In genomic region chr19:45403781-45404556, GRCh38 we compare ENCODE assay signal across 8 cellular contexts. TPM values are rescaled to one million over a fixed set of nuclear protein-coding genes. Genes with fewer than 3 reads are reported as not detected.
A peak's percentile ranks its signal among the peaks of the same experiment; 100 is the strongest.
DNase-seq lines count a peak whose midpoint lies in the region; TF ChIP-seq lines count a peak whose summit lies in the region.

No MANE protein-coding gene starts in this region.

- no peaks in the 10 kb centered on the region for H3K9me3 ChIP-seq in neural progenitor cell (ENCODE audit: low read depth)

- H3K9me3 Mint-ChIP-seq in neural progenitor cell, result no peaks in the 10 kb centered on the region

- peaks cover 8% of the 10 kb centered on the region for H3K79me2 ChIP-seq in neural progenitor cell (ENCODE audit: low read depth)

- peak overlapping the region; percentile 83 for H3K4me2 ChIP-seq in neural progenitor cell

- no peaks in the 10 kb centered on the region for H3K36me3 Mint-ChIP-seq in neural progenitor cell

- H3K9ac ChIP-seq in neural progenitor cell, result no peak overlapping the region

- peaks cover 49% of the 10 kb centered on the region for H3K27me3 ChIP-seq in neural progenitor cell

- H3K36me3 ChIP-seq in neural progenitor cell, result no peaks in the 10 kb centered on the region

- peak; percentile 88 for TF ChIP-seq CTCF in GM12872 (IDR thresholded peaks at IDR 0.05; ENCODE audit: insufficient read depth, low read depth, low read length)
- TF ChIP-seq CTCF in neural progenitor cell (IDR thresholded peaks at IDR 0.05), result peak; percentile 69

- H3K27me3 Mint-ChIP-seq in neural progenitor cell (ENCODE audit: insufficient read depth, low read depth), result peaks cover 28% of the 10 kb centered on the region

- DNase-seq in NCI-H1930 (lab: John Stamatoyannopoulos, UW) (peak; percentile 51 to 67), erythroblast (lab: John Stamatoyannopoulos, UW) (peak; percentile 69 to 74), neural progenitor cell (ENCODE audit: low spot score) (peak; percentile 77), SKM-1 (lab: John Stamatoyannopoulos, UW; ENCODE audit: unreplicated experiment) (no peak), NCI-H2107 treated with DMSO at 0.1 percent for 48 hours (lab: John Stamatoyannopoulos, UW; ENCODE audit: unreplicated experiment) (no peak), amygdala (lab: John Stamatoyannopoulos, UW) (no peak)
- peak; percentile 31 to 68 (median 44) for DNase-seq in activated CD8-positive, alpha-beta memory T cell treated with anti-CD3 and anti-CD28 coated beads for 48 hours (ENCODE audit: low read depth in 2 of 3, low spot score in 2 of 3)

- no peak overlapping the region for H2AFZ ChIP-seq in neural progenitor cell (replicated peaks)

- H3F3A ChIP-seq in neural progenitor cell (ENCODE audit: low read depth), result peaks cover 4% of the 10 kb centered on the region

- no peak for TF ChIP-seq POLR2A in erythroblast (IDR thresholded peaks at IDR 0.05; ENCODE audit: low read length)

- no peak overlapping the region for H3K27ac Mint-ChIP-seq in neural progenitor cell

- peak overlapping the region; percentile 93 for H3K4me3 Mint-ChIP-seq in neural progenitor cell

- H3K4me1 Mint-ChIP-seq in neural progenitor cell, result peaks cover 32% of the 10 kb centered on the region

- peaks cover 35% of the 10 kb centered on the region for H4K20me1 ChIP-seq in neural progenitor cell (ENCODE audit: low read depth)

- H3K4me3 ChIP-seq in neural progenitor cell, result peak overlapping the region; percentile 65

- H3K4me1 ChIP-seq in neural progenitor cell, result peaks cover 21% of the 10 kb centered on the region

- no peak overlapping the region for H3K27ac ChIP-seq in neural progenitor cell

RNA-seq across cellular contexts. Expression of gene PPP1R13L, which starts 0.9 kb away (rescaled TPM):
- 2.9 and 8.6 TPM in 2 replicates for total RNA-seq in neural progenitor cell (ENCODE audit: low replicate concordance)

RNA-seq across cellular contexts. Expression of gene POLR1G, which starts 2.5 kb away (rescaled TPM):
- total RNA-seq in neural progenitor cell (ENCODE audit: low replicate concordance), result 5.5 and 6.8 TPM in 2 replicates

RNA-seq across cellular contexts. Expression of gene ERCC1, which starts 19.7 kb away (rescaled TPM):
- 46.0 and 74.5 TPM in 2 replicates for total RNA-seq in neural progenitor cell (ENCODE audit: low replicate concordance)

RNA-seq across cellular contexts. Expression of gene ERCC2, which starts 33.6 kb away (rescaled TPM):
- 31.0 and 71.6 TPM in 2 replicates for total RNA-seq in neural progenitor cell (ENCODE audit: low replicate concordance)

Comparison
In these comparisons a context has a peak if more than half of its experiments do, and no peak if none do; other contexts are left out.
1. DNase-seq: peak in NCI-H1930 (2 of 2), activated CD8-positive, alpha-beta memory T cell treated with anti-CD3 and anti-CD28 coated beads for 48 hours (3 of 3), erythroblast (2 of 2) and neural progenitor cell (single experiment); none in SKM-1 (single experiment), NCI-H2107 treated with DMSO at 0.1 percent for 48 hours (single experiment) and amygdala (0 of 56).